25 cellular contexts compared by ENCODE assay signal in the genomic region with DNA sequence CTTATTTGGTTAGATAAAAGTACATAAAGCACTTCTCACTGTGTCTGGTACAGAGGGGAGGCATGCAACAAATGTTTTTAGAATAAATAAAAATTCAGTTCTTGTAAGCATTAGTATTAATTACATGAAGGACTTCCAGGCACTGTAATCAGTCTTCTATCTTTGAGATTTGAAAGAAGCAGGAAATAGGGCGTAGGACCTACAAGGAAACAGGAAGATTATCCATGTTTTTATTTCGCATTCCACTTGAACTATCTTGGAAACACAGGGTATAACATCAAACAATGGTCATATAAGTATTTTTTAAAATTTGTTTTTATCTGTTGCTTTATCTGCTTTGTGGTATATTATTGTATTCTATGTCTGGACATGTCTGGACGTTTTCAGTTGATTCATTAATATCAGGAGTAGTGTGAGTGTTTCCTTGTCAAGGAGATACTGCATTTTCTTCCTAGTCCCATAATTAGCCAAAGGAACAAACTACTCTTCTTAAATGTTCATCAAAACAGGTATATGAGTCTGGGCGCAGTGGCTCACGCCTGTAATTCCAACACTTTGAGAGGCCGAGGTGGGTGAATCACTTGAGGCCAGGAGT. TPM values are rescaled to one million over a fixed set of nuclear protein-coding genes. Genes with fewer than 3 reads are reported as not detected.
A peak's percentile ranks its signal among the peaks of the same experiment; 100 is the strongest.
DNase-seq lines count a peak whose midpoint lies in the region; ATAC-seq, FAIRE-seq and TF ChIP-seq lines count a peak whose summit lies in the region.
"Had no signal": no experiment of that assay in that cellular context is flagged by ENCODE, and none has a peak within 500 bp of the region (broad histone marks: within the 10 kb centered on the region; RNA-seq: fewer than 3 reads in every experiment).

No MANE protein-coding gene starts in this region.

- H4K20me1 ChIP-seq in IMR-90 (ENCODE audit: insufficient read depth, low read length) (peaks cover 19% of the 10 kb centered on the region; the same call in 1 of the 2 replicates), keratinocyte (ENCODE audit: control insufficient read depth, extremely low read depth, insufficient read depth, low read length) (no peaks in the 10 kb centered on the region)

- WGBS in IMR-90 (ENCODE audit: extremely low coverage in 2 of 2, insufficient read length in 1 of 2), 2 experiments = no CpG with 5 or more reads among the region's 6 CpGs

- H4K5ac ChIP-seq in IMR-90 (ENCODE audit: low read depth, low read length) = peak overlapping the region; percentile 19; the same call in 1 of the 2 replicates

- H3K9me1 ChIP-seq in IMR-90 (ENCODE audit: insufficient read depth, low read length) (peaks cover 3% of the 10 kb centered on the region; the same call in 1 of the 2 replicates), keratinocyte (ENCODE audit: control insufficient read depth, extremely low read depth, insufficient read depth, low read length) (no peaks in the 10 kb centered on the region)

- H2BK20ac ChIP-seq in IMR-90 (ENCODE audit: low read depth, low read length) = no peak overlapping the region

- H3K14ac ChIP-seq in IMR-90 (replicated peaks; ENCODE audit: low read depth, low read length) = no peak overlapping the region

- H3K23ac ChIP-seq in IMR-90 (ENCODE audit: low read depth, low read length) = no peak overlapping the region

- no peak overlapping the region for H2AK9ac ChIP-seq in IMR-90 (replicated peaks; ENCODE audit: low read depth, low read length, poor library complexity)

- no peak for TF ChIP-seq CTCF in IMR-90 (conservative IDR thresholded peaks at IDR 0.05; ENCODE audit: low read depth, low read length)
- TF ChIP-seq CTCF in brain (conservative IDR thresholded peaks at IDR 0.05) = no peak
- no peak for TF ChIP-seq CTCF in keratinocyte (optimal IDR thresholded peaks at IDR 0.05 in 1 of 3, IDR thresholded peaks at IDR 0.05 in 1 of 3, conservative IDR thresholded peaks at IDR 0.05 in 1 of 3; ENCODE audit: extremely low read depth in 1 of 3, insufficient read depth in 2 of 3, low read length in 3 of 3)
- TF ChIP-seq CTCF in parathyroid adenoma (IDR thresholded peaks at IDR 0.05) = no peak
- TF ChIP-seq CTCF in Peyer's patch (IDR thresholded peaks at IDR 0.05) = no peak

- no peak for TF ChIP-seq RAD21 in IMR-90 (IDR thresholded peaks at IDR 0.05; ENCODE audit: low read length)

- peak; percentile 52 for FAIRE-seq in keratinocyte (lab: Jason Lieb, UNC)

- 0 out of 4 replicates have a peak overlapping the region, but pooled peaks of 1 of the 2 experiments have one; percentile 21 for H4K8ac ChIP-seq in IMR-90 (ENCODE audit: low read depth in 2 of 2, low read length in 2 of 2)

- H3K4ac ChIP-seq in IMR-90 (ENCODE audit: low read depth, low read length) = peak overlapping the region; percentile 32; the same call in 1 of the 2 replicates

- no peak overlapping the region for H2BK15ac ChIP-seq in IMR-90 (ENCODE audit: low read depth, low read length)

- intact Hi-C loops in IMR-90 (cut with micrococcal nuclease) = no loop called here

- POLR2A ChIA-PET in IMR-90 (lab: Charles Lee; ENCODE audit: unreplicated experiment) = no interaction called here
- POLR2A ChIA-PET in activated CD4-positive, alpha-beta memory T cell treated with anti-CD3 and anti-CD28 coated beads, Interleukin-2, amount 10 ng/mL, durations not matched to agents 7 days and 5 days (lab: Charles Lee) = no interaction called here

- no peak overlapping the region for H2AK5ac ChIP-seq in IMR-90 (ENCODE audit: low read depth, low read length)

- H3K18ac ChIP-seq in IMR-90 (ENCODE audit: low read depth, low read length) = no peak overlapping the region

- CTCF ChIA-PET in IMR-90 (lab: Yijun Ruan, JAX) = no interaction called here
- CTCF ChIA-PET in activated CD4-positive, alpha-beta memory T cell treated with anti-CD3 and anti-CD28 coated beads, Interleukin-2, amount 10 ng/mL, durations not matched to agents 7 days and 5 days (lab: Charles Lee) = no interaction called here

- peaks cover 0 to 17% (median 10%) of the 10 kb centered on the region in 5 experiments for H3K9me3 Mint-ChIP-seq in brain
- H3K9me3 Mint-ChIP-seq in activated T-helper 17 cell treated with anti-CD3 and anti-CD28 coated beads, Interleukin-2, amount 50 U/mL, for 72 hours = no peaks in the 10 kb centered on the region
- H3K9me3 Mint-ChIP-seq in activated CD4-positive, alpha-beta memory T cell treated with anti-CD3 and anti-CD28 coated beads, Interleukin-2, amount 10 ng/mL, durations not matched to agents 7 days and 5 days = no peaks in the 10 kb centered on the region
- H3K9me3 Mint-ChIP-seq: activated T-helper 1 cell treated with anti-CD3 and anti-CD28 coated beads, Interleukin-12 subunit alpha, Interleukin-12 subunit beta, Interleukin-2, Interleukin-4 antibody, amounts not matched to agents 30 ng/mL and 10 ng/mL and 1 ng/mL, durations not matched to agents 14 hours and 24 hours and 36 hours; CD8-positive, alpha-beta T cell; endodermal cell; immature natural killer cell; naive thymus-derived CD8-positive, alpha-beta T cell; stimulated activated naive CD8-positive, alpha-beta T cell treated with anti-CD3 and anti-CD28 coated beads, Interleukin-15, Interleukin-2, amounts not matched to agents 100 ng/mL and 50 ng/mL, for 24 hours had no signal

- H3K27me3 ChIP-seq in IMR-90 (ENCODE audit: control insufficient read depth, insufficient read depth, low read length) (no peaks in the 10 kb centered on the region), keratinocyte (ENCODE audit: control insufficient read depth, extremely low read depth, insufficient read depth, low read length) (no peaks in the 10 kb centered on the region), parathyroid adenoma (ENCODE audit: control insufficient read depth, insufficient read depth, low read length) (no peaks in the 10 kb centered on the region), Peyer's patch (no peaks in the 10 kb centered on the region)
- H3K27me3 ChIP-seq: colonic mucosa, heart right ventricle, tibial nerve had no signal

- dilution Hi-C loops in IMR-90 (cut with HindIII; ENCODE audit: low sequenced_read_pairs, unreplicated experiment) = no loop called here
- dilution Hi-C loops in keratinocyte (cut with MboI; ENCODE audit: extremely low pct_ligation_motif_present, low sequenced_read_pairs) = no loop called here

- H2BK120ac ChIP-seq in IMR-90 (ENCODE audit: low read depth, low read length) = 0 out of 2 replicates have a peak overlapping the region, but pooled peaks have one; percentile 8

- ATAC-seq in IMR-90 (ENCODE audit: low read depth) = peak; percentile 51
- ATAC-seq in activated T-helper 17 cell treated with anti-CD3 and anti-CD28 coated beads, Interleukin-2, amount 50 U/mL, for 72 hours (replicated peaks) = no peak
- ATAC-seq: activated CD4-positive, alpha-beta T cell treated with anti-CD3 and anti-CD28 coated beads for 36 hours; CD8-positive, alpha-beta T cell; naive thymus-derived CD8-positive, alpha-beta T cell had no signal

- H3K4me3 ChIP-seq in IMR-90 (ENCODE audit: insufficient read depth, low read depth, low read length) (no peak overlapping the region), keratinocyte (ENCODE audit: control insufficient read depth in 2 of 3, extremely low read depth in 1 of 3, insufficient read depth in 2 of 3, low read depth in 1 of 3, low read length in 3 of 3) (peak overlapping the region in 1 of 3 experiments; percentile 19), parathyroid adenoma (ENCODE audit: low read depth, low read length) (no peak overlapping the region), Peyer's patch (no peak overlapping the region)
- H3K4me3 ChIP-seq: colonic mucosa, heart right ventricle, lung, tibial nerve had no signal

- no TSS peak for BruUV-seq in IMR-90 (replicated peaks; lab: Mats Ljungman, UMichigan)

- H3K9me3 ChIP-seq in IMR-90 (ENCODE audit: control insufficient read depth, insufficient read depth, low read length) (no peaks in the 10 kb centered on the region), keratinocyte (ENCODE audit: control insufficient read depth, low read depth, low read length) (no peaks in the 10 kb centered on the region), parathyroid adenoma (ENCODE audit: control insufficient read depth, low read length) (no peaks in the 10 kb centered on the region), Peyer's patch (no peaks in the 10 kb centered on the region)
- H3K9me3 ChIP-seq: colonic mucosa, tibial nerve had no signal

- no peak overlapping the region for H2AFZ ChIP-seq in IMR-90 (replicated peaks; ENCODE audit: low read length, poor library complexity)
- peak overlapping the region; percentile 21 for H2AFZ ChIP-seq in keratinocyte (ENCODE audit: control insufficient read depth, low read length)
- no peak overlapping the region for H2AFZ ChIP-seq in parathyroid adenoma

- H3K4me1 ChIP-seq in IMR-90 (ENCODE audit: control insufficient read depth, insufficient read depth, low read length) (0 out of 2 replicates have a peak, but pooled peaks cover 2% of the 10 kb centered on the region), keratinocyte (ENCODE audit: control insufficient read depth, extremely low read depth, insufficient read depth, low read length) (peaks cover 14% of the 10 kb centered on the region), parathyroid adenoma (peaks cover 4% of the 10 kb centered on the region), Peyer's patch (no peaks in the 10 kb centered on the region)
- H3K4me1 ChIP-seq: colonic mucosa had no signal

- peaks cover 63% of the 10 kb centered on the region for H3K79me2 ChIP-seq in keratinocyte (ENCODE audit: control insufficient read depth, insufficient read depth, low read length)
- peaks cover 28% of the 10 kb centered on the region for H3K79me2 ChIP-seq in parathyroid adenoma

- H2BK5ac ChIP-seq in IMR-90 (ENCODE audit: low read depth, low read length, poor library complexity, severe bottlenecking) = peak overlapping the region; percentile 61

- no peak overlapping the region for H3K27ac ChIP-seq in IMR-90 (ENCODE audit: insufficient read depth, low read length)
- H3K27ac ChIP-seq in keratinocyte (ENCODE audit: control insufficient read depth, insufficient read depth, low read length) = peak overlapping the region; percentile 57
- H3K27ac ChIP-seq in parathyroid adenoma = peak overlapping the region; percentile 15
- no peak overlapping the region for H3K27ac ChIP-seq in Peyer's patch
- H3K27ac ChIP-seq: colonic mucosa, tibial nerve had no signal

- H3K79me1 ChIP-seq in IMR-90 (ENCODE audit: low read depth in 1 of 2, low read length in 2 of 2) = peaks cover 21 to 48% of the 10 kb centered on the region in 2 experiments

- H3K4me3 Mint-ChIP-seq in brain = no peak overlapping the region
- no peak overlapping the region for H3K4me3 Mint-ChIP-seq in activated T-helper 17 cell treated with anti-CD3 and anti-CD28 coated beads, Interleukin-2, amount 50 U/mL, for 72 hours
- H3K4me3 Mint-ChIP-seq in activated CD4-positive, alpha-beta memory T cell treated with anti-CD3 and anti-CD28 coated beads, Interleukin-2, amount 10 ng/mL, durations not matched to agents 7 days and 5 days = no peak overlapping the region
- H3K4me3 Mint-ChIP-seq: activated CD4-positive, alpha-beta T cell treated with anti-CD3 and anti-CD28 coated beads for 36 hours; activated naive CD8-positive, alpha-beta T cell; activated T-helper 1 cell treated with anti-CD3 and anti-CD28 coated beads, Interleukin-12 subunit alpha, Interleukin-12 subunit beta, Interleukin-2, Interleukin-4 antibody, amounts not matched to agents 30 ng/mL and 10 ng/mL and 1 ng/mL, durations not matched to agents 14 hours and 24 hours and 36 hours; CD8-positive, alpha-beta T cell; endodermal cell; immature natural killer cell; naive thymus-derived CD8-positive, alpha-beta T cell; stimulated activated naive CD8-positive, alpha-beta T cell treated with anti-CD3 and anti-CD28 coated beads, Interleukin-15, Interleukin-2, amounts not matched to agents 100 ng/mL and 50 ng/mL, for 24 hours had no signal

- no peak overlapping the region for H3K9ac ChIP-seq in IMR-90 (ENCODE audit: low read depth, low read length)
- peak overlapping the region; percentile 24 for H3K9ac ChIP-seq in keratinocyte (ENCODE audit: control insufficient read depth, extremely low read depth, insufficient read depth, low read length)
- no peak overlapping the region for H3K9ac ChIP-seq in parathyroid adenoma

- H3K4me2 ChIP-seq in IMR-90 (ENCODE audit: low read depth, low read length) = no peak overlapping the region
- peak overlapping the region; percentile 62 for H3K4me2 ChIP-seq in keratinocyte (ENCODE audit: control insufficient read depth, extremely low read depth, insufficient read depth, low read depth, low read length)
- no peak overlapping the region for H3K4me2 ChIP-seq in parathyroid adenoma (ENCODE audit: low read length)

- H3K36me3 ChIP-seq in IMR-90 (ENCODE audit: control insufficient read depth, insufficient read depth, low read length) = no peaks in the 10 kb centered on the region; the same call in 1 of the 2 replicates
- no peaks in the 10 kb centered on the region for H3K36me3 ChIP-seq in keratinocyte (ENCODE audit: control insufficient read depth in 2 of 2, extremely low read depth in 1 of 2, insufficient read depth in 2 of 2, low read length in 2 of 2)
- no peaks in the 10 kb centered on the region for H3K36me3 ChIP-seq in parathyroid adenoma (ENCODE audit: control insufficient read depth, insufficient read depth, low read length)
- H3K36me3 ChIP-seq in Peyer's patch = no peaks in the 10 kb centered on the region
- H3K36me3 ChIP-seq: colonic mucosa, tibial nerve had no signal

- DNase-seq in IMR-90 (no peak), keratinocyte (ENCODE audit: low read depth, low spot score) (no peak), Peyer's patch (no peak)
- no peak for DNase-seq in activated CD4-positive, alpha-beta memory T cell treated with anti-CD3 and anti-CD28 coated beads, Interleukin-2, amount 10 ng/mL, durations not matched to agents 7 days and 5 days
- DNase-seq: activated CD4-positive, alpha-beta T cell treated with anti-CD3 and anti-CD28 coated beads for 36 hours; CD8-positive, alpha-beta T cell; colonic mucosa; endodermal cell; GF-D8; heart right ventricle; immature natural killer cell; naive thymus-derived CD8-positive, alpha-beta T cell; NCI-H1105 treated with DMSO at 0.1 percent for 48 hours; NCI-H526; posterior cingulate gyrus; stimulated activated CD4-positive, alpha-beta T cell treated with anti-CD3 and anti-CD28 coated beads, Interleukin-2, amount 100 ng/mL, for 24 hours; SW 1271 had no signal

- in situ Hi-C loops in IMR-90 (cut with MboI; ENCODE audit: low sequenced_read_pairs) = no loop called here

- no peaks in the 10 kb centered on the region for H3K27me3 Mint-ChIP-seq in brain
- no peaks in the 10 kb centered on the region for H3K27me3 Mint-ChIP-seq in activated T-helper 17 cell treated with anti-CD3 and anti-CD28 coated beads, Interleukin-2, amount 50 U/mL, for 72 hours
- no peaks in the 10 kb centered on the region for H3K27me3 Mint-ChIP-seq in activated CD4-positive, alpha-beta memory T cell treated with anti-CD3 and anti-CD28 coated beads, Interleukin-2, amount 10 ng/mL, durations not matched to agents 7 days and 5 days
- H3K27me3 Mint-ChIP-seq: activated CD4-positive, alpha-beta T cell treated with anti-CD3 and anti-CD28 coated beads for 36 hours; activated naive CD8-positive, alpha-beta T cell; naive thymus-derived CD8-positive, alpha-beta T cell; stimulated activated naive CD8-positive, alpha-beta T cell treated with anti-CD3 and anti-CD28 coated beads, Interleukin-15, Interleukin-2, amounts not matched to agents 100 ng/mL and 50 ng/mL, for 24 hours had no signal

- peaks cover 76% of the 10 kb centered on the region for H3K36me3 Mint-ChIP-seq in brain
- H3K36me3 Mint-ChIP-seq in activated T-helper 17 cell treated with anti-CD3 and anti-CD28 coated beads, Interleukin-2, amount 50 U/mL, for 72 hours (ENCODE audit: low read depth) = no peaks in the 10 kb centered on the region
- H3K36me3 Mint-ChIP-seq in activated CD4-positive, alpha-beta memory T cell treated with anti-CD3 and anti-CD28 coated beads, Interleukin-2, amount 10 ng/mL, durations not matched to agents 7 days and 5 days (ENCODE audit: low read depth) = no peaks in the 10 kb centered on the region
- H3K36me3 Mint-ChIP-seq: CD8-positive, alpha-beta T cell; immature natural killer cell had no signal

- peak overlapping the region in 3 of 5 experiments; percentile 11 to 81 (median 48) for H3K27ac Mint-ChIP-seq in brain
- no peak overlapping the region for H3K27ac Mint-ChIP-seq in activated T-helper 17 cell treated with anti-CD3 and anti-CD28 coated beads, Interleukin-2, amount 50 U/mL, for 72 hours
- no peak overlapping the region for H3K27ac Mint-ChIP-seq in activated CD4-positive, alpha-beta memory T cell treated with anti-CD3 and anti-CD28 coated beads, Interleukin-2, amount 10 ng/mL, durations not matched to agents 7 days and 5 days
- H3K27ac Mint-ChIP-seq: activated CD4-positive, alpha-beta T cell treated with anti-CD3 and anti-CD28 coated beads for 36 hours; activated naive CD8-positive, alpha-beta T cell; activated T-helper 1 cell treated with anti-CD3 and anti-CD28 coated beads, Interleukin-12 subunit alpha, Interleukin-12 subunit beta, Interleukin-2, Interleukin-4 antibody, amounts not matched to agents 30 ng/mL and 10 ng/mL and 1 ng/mL, durations not matched to agents 14 hours and 24 hours and 36 hours; CD8-positive, alpha-beta T cell; endodermal cell; immature natural killer cell; naive thymus-derived CD8-positive, alpha-beta T cell; stimulated activated naive CD8-positive, alpha-beta T cell treated with anti-CD3 and anti-CD28 coated beads, Interleukin-15, Interleukin-2, amounts not matched to agents 100 ng/mL and 50 ng/mL, for 24 hours had no signal

- TF ChIP-seq POLR2A in IMR-90 (IDR thresholded peaks at IDR 0.05; ENCODE audit: low read depth, low read length) (no peak), Peyer's patch (IDR thresholded peaks at IDR 0.05) (no peak)

- H4K91ac ChIP-seq in IMR-90 (ENCODE audit: insufficient read depth, low read depth, low read length) = no peak overlapping the region

- no peak overlapping the region for H3K56ac ChIP-seq in IMR-90 (ENCODE audit: extremely low read depth, insufficient read depth, low read length)

- H3K4me1 Mint-ChIP-seq in brain = peaks cover 20% of the 10 kb centered on the region
- H3K4me1 Mint-ChIP-seq in activated T-helper 17 cell treated with anti-CD3 and anti-CD28 coated beads, Interleukin-2, amount 50 U/mL, for 72 hours = peaks cover 5% of the 10 kb centered on the region
- H3K4me1 Mint-ChIP-seq in activated CD4-positive, alpha-beta memory T cell treated with anti-CD3 and anti-CD28 coated beads, Interleukin-2, amount 10 ng/mL, durations not matched to agents 7 days and 5 days = no peaks in the 10 kb centered on the region

RNA-seq across cellular contexts. Expression of a gene that starts 32.5 kb away (rescaled TPM):
- total RNA-seq in IMR-90 (2012; rRNA removed) (30.1 and 34.7 TPM in 2 replicates), Peyer's patch (10 to 100 TPM; 20.6 to 34.7 (median 30.0) TPM)
- polyA plus RNA-seq in IMR-90 (2012; rRNA removed) (15.7 and 17.0 TPM in 2 replicates), brain (ENCODE audit: insufficient read depth, low read depth, low replicate concordance) (16.5 TPM), keratinocyte (28.2 to 37.9 TPM (median 31.9 TPM) in 3 replicates)
- polyA plus RNA-seq in IMR-90 (2012; cell fraction: cytosol; rRNA removed) = 4.2 and 4.9 TPM in 2 replicates
- 1.8 and 13.4 TPM in 2 replicates for polyA plus RNA-seq in IMR-90 (2012; cell fraction: nucleus; rRNA removed; ENCODE audit: low replicate concordance)
- 20.7 TPM for polyA plus RNA-seq in keratinocyte (2011; ENCODE audit: low read depth)
- 14.0 and 29.3 TPM in 2 replicates for polyA plus RNA-seq in keratinocyte (2011; cell fraction: cytosol; rRNA removed)
- 47.6 and 57.1 TPM in 2 replicates for polyA plus RNA-seq in keratinocyte (2011; cell fraction: nucleus; rRNA removed)
- polyA plus RNA-seq in keratinocyte (2012; ENCODE audit: low replicate concordance) = 13.3 and 22.6 TPM in 2 replicates
- 55.2 to 131 TPM (median 84.5 TPM) in 3 replicates for polyA minus RNA-seq in keratinocyte
- polyA minus RNA-seq in keratinocyte (2011; cell fraction: cytosol; rRNA and poly(A)+ RNA removed) = 40.7 TPM
- polyA minus RNA-seq in keratinocyte (2011; cell fraction: nucleus; rRNA and poly(A)+ RNA removed) = 95.0 and 216 TPM in 2 replicates
- total RNA-seq in activated T-helper 17 cell treated with anti-CD3 and anti-CD28 coated beads, Interleukin-2, amount 50 U/mL, for 72 hours = 10 to 100 TPM in 1 of 2 donors, 1 to 10 TPM in 1; 7.6 to 12.3 TPM
- 10 to 100 TPM in 1 of 2 experiments, 1 to 10 TPM in 1; 9.7 to 10.6 TPM for total RNA-seq in activated CD4-positive, alpha-beta memory T cell treated with anti-CD3 and anti-CD28 coated beads, Interleukin-2, amount 10 ng/mL, durations not matched to agents 7 days and 5 days

Comparison
In these comparisons a context has a peak if more than half of its experiments do, and no peak if none do; other contexts are left out.
1. H3K27ac ChIP-seq: peak in keratinocyte (single experiment) and parathyroid adenoma (single experiment); none in IMR-90 (single experiment) and Peyer's patch (0 of 4).
2. H3K27ac Mint-ChIP-seq: peak in brain (3 of 5); none in activated T-helper 17 cell treated with anti-CD3 and anti-CD28 coated beads, Interleukin-2, amount 50 U/mL, for 72 hours (single experiment) and activated CD4-positive, alpha-beta memory T cell treated with anti-CD3 and anti-CD28 coated beads, Interleukin-2, amount 10 ng/mL, durations not matched to agents 7 days and 5 days (single experiment).